In the genomic region with DNA sequence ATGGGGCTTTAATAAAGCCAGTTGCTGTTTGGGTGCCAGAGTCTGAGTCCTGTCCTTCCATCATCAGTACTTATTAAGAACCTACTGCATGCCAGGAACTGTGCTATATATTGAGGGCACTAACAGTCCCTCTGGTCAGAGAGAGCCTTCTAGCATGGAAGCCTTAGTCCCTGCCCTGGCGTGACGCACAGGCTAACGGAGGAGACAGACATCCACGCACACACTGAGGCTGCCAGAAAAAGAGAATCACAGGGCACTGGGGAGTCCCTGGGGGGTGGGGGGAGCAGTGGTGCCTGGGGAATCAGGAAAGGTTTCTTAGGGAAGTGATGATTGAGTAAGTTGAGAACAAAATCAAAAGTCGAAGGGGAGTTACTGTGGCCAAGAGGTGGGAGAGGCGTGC, we compare ENCODE assay signal across 24 cellular contexts.
"Had no signal": no experiment of that assay in that cellular context is flagged by ENCODE, and none has a peak within 500 bp of the region (broad histone marks: within the 10 kb centered on the region; RNA-seq: fewer than 3 reads in every experiment).

No MANE protein-coding gene starts in this region.

- H3K9me3 Mint-ChIP-seq: activated naive CD4-positive, alpha-beta T cell treated with anti-CD3 and anti-CD28 coated beads, Interleukin-2, amount 10 ng/mL, durations not matched to agents 7 days and 5 days; activated naive CD8-positive, alpha-beta T cell treated with anti-CD3 and anti-CD28 coated beads, Interleukin-2, amount 50 U/mL, for 24 hours; dendritic cell treated with granulocyte-macrophage colony-stimulating factor and Interleukin-4, amounts not matched to agents 40 ng/mL and 50 ng/mL, for 4 days had no signal

- H3K4me1 ChIP-seq: breast epithelium, prostate gland, upper lobe of right lung had no signal

- H3K9me3 ChIP-seq: breast epithelium, prostate gland, stomach, testis, upper lobe of right lung had no signal

- DNase-seq: activated CD4-positive, alpha-beta T cell treated with anti-CD3 and anti-CD28 coated beads, Interleukin-2, amount 50 U/mL, for 1 hour; activated CD8-positive, alpha-beta memory T cell treated with anti-CD3 and anti-CD28 coated beads, Interleukin-2, amount 50 U/mL, for 4 hours; activated effector memory CD4-positive, alpha-beta T cell treated with Interleukin-2 at 50 U/mL for 16 hours; activated naive CD4-positive, alpha-beta T cell treated with anti-CD3 and anti-CD28 coated beads, Interleukin-2, amount 10 ng/mL, durations not matched to agents 7 days and 5 days; activated naive CD8-positive, alpha-beta T cell treated with anti-CD3 and anti-CD28 coated beads, Interleukin-2, amount 50 U/mL, for 24 hours; activated T-cell treated with anti-CD3 and anti-CD28 coated beads, Interleukin-2, amount 50 U/mL, for 48 hours; anterior cingulate cortex; effector CD8-positive, alpha-beta T cell; foreskin fibroblast; islet precursor cell; midbrain; right cardiac atrium; small intestine; stimulated activated CD4-positive, alpha-beta T cell treated with anti-CD3 and anti-CD28 coated beads, Interleukin-4, amount 100 ng/mL, for 1 hour; stomach; T-helper 1 cell; T1000; testis; upper lobe of right lung had no signal

- H3K4me3 ChIP-seq: breast epithelium, prostate gland, stomach, testis, upper lobe of right lung had no signal

- H3K4me3 Mint-ChIP-seq: activated naive CD4-positive, alpha-beta T cell treated with anti-CD3 and anti-CD28 coated beads, Interleukin-2, amount 10 ng/mL, durations not matched to agents 7 days and 5 days; activated naive CD8-positive, alpha-beta T cell treated with anti-CD3 and anti-CD28 coated beads, Interleukin-2, amount 50 U/mL, for 24 hours; dendritic cell treated with granulocyte-macrophage colony-stimulating factor and Interleukin-4, amounts not matched to agents 40 ng/mL and 50 ng/mL, for 4 days had no signal

- ATAC-seq: activated CD4-positive, CD25-positive, alpha-beta regulatory T cell treated with anti-CD3 and anti-CD28 coated beads, Interleukin-2, amount 50 U/mL, for 24 hours; activated naive CD8-positive, alpha-beta T cell treated with anti-CD3 and anti-CD28 coated beads, Interleukin-2, amount 50 U/mL, for 24 hours; SK-N-SH treated with all-trans-retinoic acid at 6 μM for 48 hours; upper lobe of right lung had no signal

- H3K27me3 Mint-ChIP-seq: activated naive CD8-positive, alpha-beta T cell treated with anti-CD3 and anti-CD28 coated beads, Interleukin-2, amount 50 U/mL, for 24 hours; dendritic cell treated with granulocyte-macrophage colony-stimulating factor and Interleukin-4, amounts not matched to agents 40 ng/mL and 50 ng/mL, for 4 days had no signal

- FAIRE-seq: small intestine had no signal

- H3K27ac ChIP-seq: breast epithelium, prostate gland, stomach, testis, upper lobe of right lung had no signal

- H3K27me3 ChIP-seq: breast epithelium, stomach, testis, upper lobe of right lung had no signal

- H3K27ac Mint-ChIP-seq: activated naive CD4-positive, alpha-beta T cell treated with anti-CD3 and anti-CD28 coated beads, Interleukin-2, amount 10 ng/mL, durations not matched to agents 7 days and 5 days; activated naive CD8-positive, alpha-beta T cell treated with anti-CD3 and anti-CD28 coated beads, Interleukin-2, amount 50 U/mL, for 24 hours; dendritic cell treated with granulocyte-macrophage colony-stimulating factor and Interleukin-4, amounts not matched to agents 40 ng/mL and 50 ng/mL, for 4 days had no signal

- H3K36me3 ChIP-seq: breast epithelium, prostate gland, stomach, upper lobe of right lung had no signal

- H3K4me1 Mint-ChIP-seq: activated naive CD4-positive, alpha-beta T cell treated with anti-CD3 and anti-CD28 coated beads, Interleukin-2, amount 10 ng/mL, durations not matched to agents 7 days and 5 days; activated naive CD8-positive, alpha-beta T cell treated with anti-CD3 and anti-CD28 coated beads, Interleukin-2, amount 50 U/mL, for 24 hours had no signal

- H3K36me3 Mint-ChIP-seq: activated naive CD4-positive, alpha-beta T cell treated with anti-CD3 and anti-CD28 coated beads, Interleukin-2, amount 10 ng/mL, durations not matched to agents 7 days and 5 days had no signal
